In genomic region chr3:157608006-157608405, GRCh38 we compare ENCODE assay signal across 33 cellular contexts.
A peak's percentile ranks its signal among the peaks of the same experiment; 100 is the strongest.
DNase-seq lines count a peak whose midpoint lies in the region; FAIRE-seq and TF ChIP-seq lines count a peak whose summit lies in the region.
"Had no signal": no experiment of that assay in that cellular context is flagged by ENCODE, and none has a peak within 500 bp of the region (broad histone marks: within the 10 kb centered on the region; RNA-seq: fewer than 3 reads in every experiment).

No MANE protein-coding gene starts in this region.

- no peak overlapping the region for H3K4me2 ChIP-seq in astrocyte (ENCODE audit: low read length)
- no peak overlapping the region for H3K4me2 ChIP-seq in trophoblast cell (ENCODE audit: low read length)
- H3K4me2 ChIP-seq: A549, KMS-11 had no signal

- H3K36me3 Mint-ChIP-seq in astrocyte (ENCODE audit: low read depth, unreplicated experiment), result no peaks in the 10 kb centered on the region
- H3K36me3 Mint-ChIP-seq in activated CD4-positive, alpha-beta memory T cell treated with anti-CD3 and anti-CD28 coated beads, Interleukin-2, amount 10 ng/mL, durations not matched to agents 7 days and 5 days (ENCODE audit: low read depth), result no peaks in the 10 kb centered on the region
- H3K36me3 Mint-ChIP-seq: CD14-positive monocyte; CD8-positive, alpha-beta memory T cell had no signal

- H3K27me3 Mint-ChIP-seq in astrocyte (ENCODE audit: low read depth, unreplicated experiment), result no peaks in the 10 kb centered on the region
- no peaks in the 10 kb centered on the region for H3K27me3 Mint-ChIP-seq in activated CD4-positive, alpha-beta memory T cell treated with anti-CD3 and anti-CD28 coated beads, Interleukin-2, amount 10 ng/mL, durations not matched to agents 7 days and 5 days

- H2BK120ac ChIP-seq in trophoblast cell (ENCODE audit: insufficient read depth, low read length, poor library complexity), result no peak overlapping the region

- no peak overlapping the region for H2BK12ac ChIP-seq in trophoblast cell (ENCODE audit: low read length)

- no peak overlapping the region for H3K23ac ChIP-seq in trophoblast cell (ENCODE audit: low read length)

- WGBS in trophoblast cell (ENCODE audit: extremely low coverage, insufficient coverage, insufficient read length), result no CpG with 5 or more reads among the region's 6 CpGs

- peak; percentile 41 for DNase-seq in GDM1 (lab: John Stamatoyannopoulos, UW)
- peak; percentile 72 to 87 for DNase-seq in NOMO-1 (lab: John Stamatoyannopoulos, UW; ENCODE audit: unreplicated experiment in 2 of 2)
- peak; percentile 32 for DNase-seq in astrocyte (ENCODE audit: low read depth)
- no peak for DNase-seq in trophoblast cell
- no peak for DNase-seq in T1000 (lab: John Stamatoyannopoulos, UW)
- DNase-seq in activated CD4-positive, alpha-beta memory T cell treated with anti-CD3 and anti-CD28 coated beads, Interleukin-2, amount 10 ng/mL, durations not matched to agents 7 days and 5 days, result no peak
- no peak for DNase-seq in right atrium auricular region (ENCODE audit: low spot score)
- DNase-seq: AML-193; CD8-positive, alpha-beta memory T cell; DMS 273 treated with DMSO at 0.1 percent for 48 hours; DMS79; EL; GF-D8; HCEC 1CT; IMR-90; MM.1S; NCI-H1092; NCI-H1417 treated with DMSO at 0.1 percent for 48 hours; NCI-H1694 treated with DMSO at 0.1 percent for 48 hours; NCI-H2081; NCI-H345; NCI-H524; NCI-H82; NK-92 treated with Interleukin-12 subunit alpha and Interleukin-12 subunit beta, amount 100 ng/mL, for 24 hours; OCI-M1; Peyer's patch; SHP77 treated with DMSO at 0.1 percent for 48 hours had no signal

- no peak overlapping the region for H2BK5ac ChIP-seq in trophoblast cell (ENCODE audit: low read depth, low read length, poor library complexity)

- H4K91ac ChIP-seq in trophoblast cell (ENCODE audit: low read depth, low read length), result no peak overlapping the region

- peaks cover 2% of the 10 kb centered on the region for H3K4me1 Mint-ChIP-seq in astrocyte (ENCODE audit: low read depth, unreplicated experiment)
- H3K4me1 Mint-ChIP-seq in activated CD4-positive, alpha-beta memory T cell treated with anti-CD3 and anti-CD28 coated beads, Interleukin-2, amount 10 ng/mL, durations not matched to agents 7 days and 5 days, result peaks cover 2% of the 10 kb centered on the region

- H3K27ac Mint-ChIP-seq in astrocyte (ENCODE audit: unreplicated experiment), result no peak overlapping the region
- no peak overlapping the region for H3K27ac Mint-ChIP-seq in activated CD4-positive, alpha-beta memory T cell treated with anti-CD3 and anti-CD28 coated beads, Interleukin-2, amount 10 ng/mL, durations not matched to agents 7 days and 5 days
- H3K27ac Mint-ChIP-seq: CD14-positive monocyte had no signal

- H3K9ac ChIP-seq in astrocyte (ENCODE audit: low read length) (no peak overlapping the region), trophoblast cell (ENCODE audit: low read length) (peak overlapping the region; percentile 15)
- H3K9ac ChIP-seq: KMS-11 had no signal

- no peak overlapping the region for H3K18ac ChIP-seq in trophoblast cell (ENCODE audit: low read length)

- no peaks in the 10 kb centered on the region for H3K9me3 ChIP-seq in astrocyte (ENCODE audit: insufficient read depth, low read depth, low read length)
- no peaks in the 10 kb centered on the region for H3K9me3 ChIP-seq in trophoblast cell (ENCODE audit: insufficient read depth, low read depth, low read length)
- no peaks in the 10 kb centered on the region for H3K9me3 ChIP-seq in right atrium auricular region
- H3K9me3 ChIP-seq: A549, Peyer's patch had no signal

- no peaks in the 10 kb centered on the region for H3K79me1 ChIP-seq in trophoblast cell (ENCODE audit: low read length)

- no peaks in the 10 kb centered on the region for H3K36me3 ChIP-seq in astrocyte (ENCODE audit: insufficient read depth, low read length)
- H3K36me3 ChIP-seq in trophoblast cell (ENCODE audit: control insufficient read depth in 1 of 2, insufficient read depth in 2 of 2, low read length in 2 of 2), result no peaks in the 10 kb centered on the region
- H3K36me3 ChIP-seq in right atrium auricular region, result no peaks in the 10 kb centered on the region
- H3K36me3 ChIP-seq: Peyer's patch had no signal

- no peak overlapping the region for H4K12ac ChIP-seq in trophoblast cell (ENCODE audit: low read depth, low read length)

- no peak for FAIRE-seq in astrocyte (lab: Jason Lieb, UNC)
- FAIRE-seq: A549, GM12891, H1 had no signal

- H3K27me3 ChIP-seq in astrocyte (ENCODE audit: insufficient read depth, low read length) (no peaks in the 10 kb centered on the region), trophoblast cell (ENCODE audit: insufficient read depth, low read length) (no peaks in the 10 kb centered on the region), right atrium auricular region (no peaks in the 10 kb centered on the region)
- H3K27me3 ChIP-seq: Peyer's patch had no signal

- H3K4me1 ChIP-seq in astrocyte (ENCODE audit: insufficient read depth, low read length) (no peaks in the 10 kb centered on the region), trophoblast cell (ENCODE audit: control insufficient read depth in 1 of 2, insufficient read depth in 2 of 2, low read length in 2 of 2) (no peaks in the 10 kb centered on the region), right atrium auricular region (no peaks in the 10 kb centered on the region)
- H3K4me1 ChIP-seq: A549, Peyer's patch had no signal

- H2AK5ac ChIP-seq in trophoblast cell (ENCODE audit: low read length), result no peak overlapping the region

- H4K8ac ChIP-seq in trophoblast cell (ENCODE audit: low read depth, low read length), result no peak overlapping the region

- POLR2A ChIA-PET in activated CD4-positive, alpha-beta memory T cell treated with anti-CD3 and anti-CD28 coated beads, Interleukin-2, amount 10 ng/mL, durations not matched to agents 7 days and 5 days (lab: Charles Lee), result no interaction called here

- no peak overlapping the region for H3K4ac ChIP-seq in trophoblast cell (ENCODE audit: low read depth, low read length)

- H3K27ac ChIP-seq in astrocyte (ENCODE audit: low read depth, low read length) (no peak overlapping the region), trophoblast cell (ENCODE audit: low read depth, low read length) (no peak overlapping the region), right atrium auricular region (no peak overlapping the region)
- H3K27ac ChIP-seq: A549, KMS-11, Peyer's patch, SK-N-MC had no signal

- H3K4me3 ChIP-seq in astrocyte (ENCODE audit: insufficient read depth, low read depth, low read length) (no peak overlapping the region), trophoblast cell (ENCODE audit: low read depth, low read length) (no peak overlapping the region), right atrium auricular region (no peak overlapping the region)
- H3K4me3 ChIP-seq: A549, Peyer's patch, SK-N-MC had no signal

- no peaks in the 10 kb centered on the region for H3K9me3 Mint-ChIP-seq in astrocyte (ENCODE audit: unreplicated experiment)
- no peaks in the 10 kb centered on the region for H3K9me3 Mint-ChIP-seq in activated CD4-positive, alpha-beta memory T cell treated with anti-CD3 and anti-CD28 coated beads, Interleukin-2, amount 10 ng/mL, durations not matched to agents 7 days and 5 days
- H3K9me3 Mint-ChIP-seq: CD8-positive, alpha-beta memory T cell had no signal

- H3K14ac ChIP-seq in trophoblast cell (ENCODE audit: low read length), result no peak overlapping the region

- H3K4me3 Mint-ChIP-seq in astrocyte (ENCODE audit: unreplicated experiment), result no peak overlapping the region
- H3K4me3 Mint-ChIP-seq in activated CD4-positive, alpha-beta memory T cell treated with anti-CD3 and anti-CD28 coated beads, Interleukin-2, amount 10 ng/mL, durations not matched to agents 7 days and 5 days, result no peak overlapping the region
- H3K4me3 Mint-ChIP-seq: CD8-positive, alpha-beta memory T cell had no signal

- H3K79me2 ChIP-seq in astrocyte (ENCODE audit: insufficient read depth, low read length) (no peaks in the 10 kb centered on the region), trophoblast cell (ENCODE audit: control insufficient read depth, insufficient read depth, low read length, poor library complexity) (no peaks in the 10 kb centered on the region)

- no peak overlapping the region for H2AFZ ChIP-seq in astrocyte (ENCODE audit: low read depth, low read length)
- H2AFZ ChIP-seq in trophoblast cell (ENCODE audit: insufficient read depth, low read length, poor library complexity), result no peak overlapping the region

- H4K20me1 ChIP-seq in astrocyte (ENCODE audit: insufficient read depth, low read length), result no peaks in the 10 kb centered on the region

- CTCF ChIA-PET in activated CD4-positive, alpha-beta memory T cell treated with anti-CD3 and anti-CD28 coated beads, Interleukin-2, amount 10 ng/mL, durations not matched to agents 7 days and 5 days (lab: Charles Lee), result interaction anchor here (1.0 kb wide), 1 partner anchor 10 kb away, joined by 3 read pairs; no protein-coding TSS in a partner anchor

- TF ChIP-seq CTCF in astrocyte (IDR thresholded peaks at IDR 0.05; ENCODE audit: insufficient read depth, low read depth, low read length) (no peak), right atrium auricular region (IDR thresholded peaks at IDR 0.05) (no peak)

Comparison
In these comparisons a context has a peak if more than half of its experiments do, and no peak if none do; other contexts are left out.
1. DNase-seq: peak in GDM1 (single experiment), NOMO-1 (2 of 2) and astrocyte (single experiment); none in trophoblast cell (0 of 2), T1000 (single experiment), activated CD4-positive, alpha-beta memory T cell treated with anti-CD3 and anti-CD28 coated beads, Interleukin-2, amount 10 ng/mL, durations not matched to agents 7 days and 5 days (single experiment) and right atrium auricular region (single experiment).